8 cellular contexts compared by ENCODE assay signal in genomic region chrX:120549483-120550452, GRCh38. TPM values are rescaled to one million over a fixed set of nuclear protein-coding genes. Genes with fewer than 3 reads are reported as not detected.
DNase-seq lines count a peak whose midpoint lies in the region; ATAC-seq and TF ChIP-seq lines count a peak whose summit lies in the region.

No MANE protein-coding gene starts in this region.

- intact Hi-C loops in HCT116 (cut with micrococcal nuclease): no loop called here

- TF ChIP-seq RAD21 in HCT116 (IDR thresholded peaks at IDR 0.05; ENCODE audit: low read depth): 0 out of 2 replicates have a peak, but pooled peaks have one; percentile 8

- H3K9ac ChIP-seq in HCT116 (ENCODE audit: low read length): peak overlapping the region; percentile 68

- TF ChIP-seq CTCF in HCT116 (IDR thresholded peaks at IDR 0.05 in 2 of 3, conservative IDR thresholded peaks at IDR 0.05 in 1 of 3; ENCODE audit: borderline replicate concordance in 1 of 3, insufficient read depth in 1 of 3, low read depth in 2 of 3, low read length in 2 of 3): no peak

- RAD21 ChIA-PET in HCT116 (lab: Charles Lee; ENCODE audit: low non-redundant PET in 1 of 2, low total read pairs in 2 of 2, uncharacterized antibody in 2 of 2, unreplicated experiment in 2 of 2): no interaction called here

- H3K4me3 Mint-ChIP-seq in activated T-cell treated with anti-CD3 and anti-CD28 coated beads, Interleukin-2, amount 50 U/mL, for 72 hours: peak overlapping the region; percentile 20 to 34

- POLR2A ChIA-PET in HCT116 (lab: Charles Lee): interaction anchor here (1.5 to 1.9 kb wide), 2 partner anchors 11 to 54 kb away, joined by 3 to 10 read pairs; partner anchors contain the start of genes CUL4B and MCTS1

- TSS peak; percentile 28 for BruUV-seq in HCT116 (replicated peaks; lab: Mats Ljungman, UMichigan)

- peak overlapping the region; percentile 99 for H3K27ac ChIP-seq in HCT116 (ENCODE audit: low read depth, low read length)

- H3K79me2 ChIP-seq in HCT116 (ENCODE audit: insufficient read depth, low read length): peaks cover 28% of the 10 kb centered on the region

- H3K4me2 ChIP-seq in HCT116 (ENCODE audit: low read length): peak overlapping the region; percentile 87

- peaks cover 6% of the 10 kb centered on the region for H3K27me3 Mint-ChIP-seq in activated T-cell treated with anti-CD3 and anti-CD28 coated beads, Interleukin-2, amount 50 U/mL, for 72 hours (ENCODE audit: low read depth)

- H3K9me3 Mint-ChIP-seq in activated T-cell treated with anti-CD3 and anti-CD28 coated beads, Interleukin-2, amount 50 U/mL, for 72 hours: no peaks in the 10 kb centered on the region

- H3K9me3 ChIP-seq in HCT116 (ENCODE audit: control insufficient read depth in 1 of 2, insufficient read depth in 1 of 2, low read depth in 1 of 2, low read length in 2 of 2): no peaks in the 10 kb centered on the region

- H2AFZ ChIP-seq in HCT116 (ENCODE audit: low read depth, low read length, poor library complexity, severe bottlenecking): no peak overlapping the region

- peaks cover 2 to 3% of the 10 kb centered on the region in 2 donors for H3K36me3 Mint-ChIP-seq in activated T-cell treated with anti-CD3 and anti-CD28 coated beads, Interleukin-2, amount 50 U/mL, for 72 hours (ENCODE audit: insufficient read depth in 2 of 2)

- TF ChIP-seq POLR2A in HCT116 (IDR thresholded peaks at IDR 0.05; ENCODE audit: borderline replicate concordance, extremely low read depth, insufficient read depth, insufficient read length): no peak

- H3K27me3 ChIP-seq in HCT116 (ENCODE audit: insufficient read depth, low read length): no peaks in the 10 kb centered on the region

- ATAC-seq in HCT116 (peak; percentile 82), HG03039 (IDR thresholded peaks at IDR 0.05; ENCODE audit: unreplicated experiment) (no peak), GM19324 (IDR thresholded peaks at IDR 0.05; ENCODE audit: low FRiP score, unreplicated experiment) (no peak)
- peak; percentile 99 for ATAC-seq in activated T-cell treated with anti-CD3 and anti-CD28 coated beads, Interleukin-2, amount 50 U/mL, for 72 hours (replicated peaks in 1 of 2)

- peaks cover 27% of the 10 kb centered on the region for H3K4me1 Mint-ChIP-seq in activated T-cell treated with anti-CD3 and anti-CD28 coated beads, Interleukin-2, amount 50 U/mL, for 72 hours (ENCODE audit: low read depth)

- H3K27ac Mint-ChIP-seq in activated T-cell treated with anti-CD3 and anti-CD28 coated beads, Interleukin-2, amount 50 U/mL, for 72 hours: peak overlapping the region; percentile 1

- H3K9me2 ChIP-seq in HCT116 (ENCODE audit: insufficient read depth): no peaks in the 10 kb centered on the region

- CTCF ChIA-PET in HCT116 (lab: Charles Lee): interaction anchor here (2.1 kb wide), 1 partner anchor 11 kb away, joined by 5 read pairs; the partner anchor contains the start of gene CUL4B

- H3K36me3 ChIP-seq in HCT116 (ENCODE audit: control insufficient read depth in 1 of 2, insufficient read depth in 2 of 2, low read length in 2 of 2): peaks cover 3 to 12% of the 10 kb centered on the region in 2 experiments; a peak in 3 of 4 replicates

- peak overlapping the region; percentile 24 to 53 for H3K4me3 ChIP-seq in HCT116 (replicated peaks in 1 of 2; ENCODE audit: low read depth in 1 of 2, low read length in 2 of 2)

- no peaks in the 10 kb centered on the region for H4K20me1 ChIP-seq in HCT116 (ENCODE audit: insufficient read depth)

- peaks cover 40 to 53% of the 10 kb centered on the region in 2 experiments for H3K4me1 ChIP-seq in HCT116 (ENCODE audit: control insufficient read depth in 1 of 2, insufficient read depth in 2 of 2, low read length in 2 of 2)

- peak; percentile 34 for DNase-seq in 8988T
- DNase-seq in HCT116 (ENCODE audit: low read depth, low spot score): peak; percentile 83
- peak in 1 of 2 donors; percentile 45 for DNase-seq in activated T-cell treated with anti-CD3 and anti-CD28 coated beads, Interleukin-2, amount 50 U/mL, for 72 hours
- peak; percentile 83 for DNase-seq in glomerular visceral epithelial cell (ENCODE audit: extremely low spot score)
- DNase-seq in SKM-1 (lab: John Stamatoyannopoulos, UW; ENCODE audit: unreplicated experiment): no peak
- DNase-seq in cerebellum (ENCODE audit: low spot score): no peak

TF ChIP-seq in HCT116, 20 proteins besides CTCF, POLR2A, EP300 and RAD21 (continues in another document):
- TF ChIP-seq ELF1 (IDR thresholded peaks at IDR 0.05; ENCODE audit: borderline replicate concordance, low read depth) (no peak), SIN3A (IDR thresholded peaks at IDR 0.05; ENCODE audit: low read depth) (peak; percentile 67), EZH2 (IDR thresholded peaks at IDR 0.05) (no peak), MAX (IDR thresholded peaks at IDR 0.05) (peak; percentile 59; the same call in 1 of the 2 replicates), FOSL1 (IDR thresholded peaks at IDR 0.05; ENCODE audit: low read depth) (peak; percentile 97), JUND (IDR thresholded peaks at IDR 0.05) (peak; percentile 97), ZFX (IDR thresholded peaks at IDR 0.05) (no peak), CBX3 (IDR thresholded peaks at IDR 0.05; ENCODE audit: low read depth) (peak; percentile 68; the same call in 1 of the 2 replicates), SRF (IDR thresholded peaks at IDR 0.05; ENCODE audit: low read depth) (peak; percentile 64; the same call in 1 of the 2 replicates), CEBPB (IDR thresholded peaks at IDR 0.05; ENCODE audit: low read depth) (peak; percentile 51; the same call in 1 of the 2 replicates), YY1 (IDR thresholded peaks at IDR 0.05; ENCODE audit: extremely low read depth, insufficient replicate concordance, low read depth, low read length) (no peak), TCF7L2 (IDR thresholded peaks at IDR 0.05; ENCODE audit: borderline replicate concordance, extremely low read depth, insufficient read depth, insufficient read length) (no peak), EZH2phosphoT487 (IDR thresholded peaks at IDR 0.05; ENCODE audit: borderline replicate concordance) (no peak), SP1 (IDR thresholded peaks at IDR 0.05; ENCODE audit: low read depth) (peak; percentile 85), ZNF274 (IDR thresholded peaks at IDR 0.05; ENCODE audit: low read depth, low read length) (no peak), EGR1 (IDR thresholded peaks at IDR 0.05; ENCODE audit: low read depth) (no peak), ATF3 (IDR thresholded peaks at IDR 0.05) (peak; percentile 29; the same call in 1 of the 2 replicates)
- TF ChIP-seq, protein P1, sequence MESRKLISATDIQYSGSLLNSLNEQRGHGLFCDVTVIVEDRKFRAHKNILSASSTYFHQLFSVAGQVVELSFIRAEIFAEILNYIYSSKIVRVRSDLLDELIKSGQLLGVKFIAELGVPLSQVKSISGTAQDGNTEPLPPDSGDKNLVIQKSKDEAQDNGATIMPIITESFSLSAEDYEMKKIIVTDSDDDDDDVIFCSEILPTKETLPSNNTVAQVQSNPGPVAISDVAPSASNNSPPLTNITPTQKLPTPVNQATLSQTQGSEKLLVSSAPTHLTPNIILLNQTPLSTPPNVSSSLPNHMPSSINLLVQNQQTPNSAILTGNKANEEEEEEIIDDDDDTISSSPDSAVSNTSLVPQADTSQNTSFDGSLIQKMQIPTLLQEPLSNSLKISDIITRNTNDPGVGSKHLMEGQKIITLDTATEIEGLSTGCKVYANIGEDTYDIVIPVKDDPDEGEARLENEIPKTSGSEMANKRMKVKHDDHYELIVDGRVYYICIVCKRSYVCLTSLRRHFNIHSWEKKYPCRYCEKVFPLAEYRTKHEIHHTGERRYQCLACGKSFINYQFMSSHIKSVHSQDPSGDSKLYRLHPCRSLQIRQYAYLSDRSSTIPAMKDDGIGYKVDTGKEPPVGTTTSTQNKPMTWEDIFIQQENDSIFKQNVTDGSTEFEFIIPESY (IDR thresholded peaks at IDR 0.05; ENCODE audit: extremely low read depth, insufficient replicate concordance, low read length): no peak
- TF ChIP-seq, protein P2, sequence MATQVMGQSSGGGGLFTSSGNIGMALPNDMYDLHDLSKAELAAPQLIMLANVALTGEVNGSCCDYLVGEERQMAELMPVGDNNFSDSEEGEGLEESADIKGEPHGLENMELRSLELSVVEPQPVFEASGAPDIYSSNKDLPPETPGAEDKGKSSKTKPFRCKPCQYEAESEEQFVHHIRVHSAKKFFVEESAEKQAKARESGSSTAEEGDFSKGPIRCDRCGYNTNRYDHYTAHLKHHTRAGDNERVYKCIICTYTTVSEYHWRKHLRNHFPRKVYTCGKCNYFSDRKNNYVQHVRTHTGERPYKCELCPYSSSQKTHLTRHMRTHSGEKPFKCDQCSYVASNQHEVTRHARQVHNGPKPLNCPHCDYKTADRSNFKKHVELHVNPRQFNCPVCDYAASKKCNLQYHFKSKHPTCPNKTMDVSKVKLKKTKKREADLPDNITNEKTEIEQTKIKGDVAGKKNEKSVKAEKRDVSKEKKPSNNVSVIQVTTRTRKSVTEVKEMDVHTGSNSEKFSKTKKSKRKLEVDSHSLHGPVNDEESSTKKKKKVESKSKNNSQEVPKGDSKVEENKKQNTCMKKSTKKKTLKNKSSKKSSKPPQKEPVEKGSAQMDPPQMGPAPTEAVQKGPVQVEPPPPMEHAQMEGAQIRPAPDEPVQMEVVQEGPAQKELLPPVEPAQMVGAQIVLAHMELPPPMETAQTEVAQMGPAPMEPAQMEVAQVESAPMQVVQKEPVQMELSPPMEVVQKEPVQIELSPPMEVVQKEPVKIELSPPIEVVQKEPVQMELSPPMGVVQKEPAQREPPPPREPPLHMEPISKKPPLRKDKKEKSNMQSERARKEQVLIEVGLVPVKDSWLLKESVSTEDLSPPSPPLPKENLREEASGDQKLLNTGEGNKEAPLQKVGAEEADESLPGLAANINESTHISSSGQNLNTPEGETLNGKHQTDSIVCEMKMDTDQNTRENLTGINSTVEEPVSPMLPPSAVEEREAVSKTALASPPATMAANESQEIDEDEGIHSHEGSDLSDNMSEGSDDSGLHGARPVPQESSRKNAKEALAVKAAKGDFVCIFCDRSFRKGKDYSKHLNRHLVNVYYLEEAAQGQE (IDR thresholded peaks at IDR 0.05; ENCODE audit: low read depth): no peak

RNA-seq across cellular contexts. Expression of gene CUL4B, which starts 11.0 kb away (rescaled TPM):
- total RNA-seq in HCT116 (2021; ENCODE audit: unreplicated experiment) (54.1 TPM), cerebellum (50.6 TPM)
- 14.4 and 15.5 TPM in 2 replicates for polyA plus RNA-seq in HCT116 (2012)
- total RNA-seq in activated T-cell treated with anti-CD3 and anti-CD28 coated beads, Interleukin-2, amount 50 U/mL, for 72 hours: 10 to 100 TPM; 51.4 to 54.3 TPM

RNA-seq across cellular contexts. Expression of gene MCTS1, which starts 54.1 kb away (rescaled TPM):
- total RNA-seq in HCT116 (2021; ENCODE audit: unreplicated experiment) (49.5 TPM), cerebellum (29.5 TPM)
- polyA plus RNA-seq in HCT116 (2012): 29.6 and 46.3 TPM in 2 replicates
- total RNA-seq in activated T-cell treated with anti-CD3 and anti-CD28 coated beads, Interleukin-2, amount 50 U/mL, for 72 hours: 10 to 100 TPM; 40.4 to 42.9 TPM

Comparison
In these comparisons a context has a peak if more than half of its experiments do, and no peak if none do; other contexts are left out.
1. DNase-seq: peak in 8988T (single experiment), HCT116 (single experiment) and glomerular visceral epithelial cell (single experiment); none in SKM-1 (single experiment) and cerebellum (single experiment).
2. ATAC-seq: peak in HCT116 (single experiment) and activated T-cell treated with anti-CD3 and anti-CD28 coated beads, Interleukin-2, amount 50 U/mL, for 72 hours (2 of 2); none in HG03039 (single experiment) and GM19324 (single experiment).